8 cellular contexts compared by ENCODE assay signal in the genomic region with DNA sequence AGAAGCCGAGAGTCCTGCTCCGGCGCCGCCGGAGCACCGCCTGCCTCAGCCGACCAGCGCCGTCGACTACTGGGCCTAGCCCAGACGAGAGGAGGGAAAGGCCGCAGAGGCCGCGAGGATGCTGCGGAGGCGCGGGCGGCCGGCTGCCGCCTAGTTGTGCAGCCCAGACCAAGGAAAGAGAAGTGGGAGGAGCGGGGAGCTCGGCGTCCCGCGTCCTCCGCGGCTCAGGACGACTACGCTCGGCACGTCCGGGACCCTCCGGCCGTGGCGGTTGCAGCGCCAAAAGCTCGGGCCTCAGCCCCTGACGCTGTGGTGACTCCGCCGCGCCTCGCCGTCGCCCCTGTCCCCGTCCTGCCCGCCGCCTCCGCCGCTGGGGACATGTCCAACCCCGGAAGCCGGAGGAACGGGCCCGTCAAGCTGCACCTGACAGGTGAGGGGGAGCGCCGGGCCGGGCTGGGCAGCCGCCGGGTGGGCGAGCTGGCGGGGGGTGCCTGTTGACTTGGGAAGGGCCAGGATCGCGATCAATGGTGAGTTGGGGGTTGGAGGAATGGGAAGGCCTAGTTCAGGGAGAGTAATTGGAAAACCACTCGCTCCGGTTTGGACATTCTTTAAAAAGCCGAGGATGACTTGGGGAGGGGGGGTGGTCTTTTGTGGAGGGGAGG. TPM values are rescaled to one million over a fixed set of nuclear protein-coding genes. Genes with fewer than 3 reads are reported as not detected.
DNase-seq lines count a peak whose midpoint lies in the region; ATAC-seq, FAIRE-seq and TF ChIP-seq lines count a peak whose summit lies in the region.

No MANE protein-coding gene starts in this region.

- 0 to 1% methylated on average over 65 of the region's 65 CpGs for WGBS in sigmoid colon, 2 donors

- H3K9ac ChIP-seq in iPS-18a (ENCODE audit: low read length) = peak overlapping the region; percentile 24

- H3K4me3 ChIP-seq in GM12875 (ENCODE audit: low read depth, low read length) (peak overlapping the region; percentile 80), iPS-18a (ENCODE audit: low read length) (peak overlapping the region; percentile 61), sigmoid colon (peak overlapping the region; percentile 49 to 66 (median 63))

- peak; percentile 18 for DNase-seq in HTR-8/SVneo (ENCODE audit: insufficient read length, low spot score)
- DNase-seq in UCSD-AML1 (lab: John Stamatoyannopoulos, UW; ENCODE audit: unreplicated experiment) = peak; percentile 47
- DNase-seq in T47D (ENCODE audit: low read depth in 1 of 2, low spot score in 1 of 2) = peak; percentile 32 to 67
- DNase-seq in sigmoid colon = peak; percentile 73
- DNase-seq in T1000 (lab: John Stamatoyannopoulos, UW) = no peak

- no peak for TF ChIP-seq CTCF in GM12875 (IDR thresholded peaks at IDR 0.05; ENCODE audit: borderline replicate concordance, insufficient read depth, low read depth, low read length)
- no peak for TF ChIP-seq CTCF in sigmoid colon (IDR thresholded peaks at IDR 0.05)

- in situ Hi-C loops in T47D (cut with HindIII; ENCODE audit: low pct_unique_long_range_greater_than_20kb, low sequenced_read_pairs) = no loop called here

- H3K27me3 ChIP-seq in iPS-18a (ENCODE audit: control insufficient read depth, insufficient read depth, low read length) = peaks cover 31% of the 10 kb centered on the region
- H3K27me3 ChIP-seq in sigmoid colon = no peaks in the 10 kb centered on the region

- no peak overlapping the region for H3K27ac ChIP-seq in iPS-18a (ENCODE audit: low read length)
- peak overlapping the region; percentile 72 to 92 (median 83) for H3K27ac ChIP-seq in sigmoid colon

- H3K9me3 ChIP-seq in iPS-18a (ENCODE audit: control insufficient read depth, low read depth, low read length) = no peaks in the 10 kb centered on the region
- H3K9me3 ChIP-seq in sigmoid colon = no peaks in the 10 kb centered on the region

- TF ChIP-seq EP300 in sigmoid colon (IDR thresholded peaks at IDR 0.05) = no peak

- TF ChIP-seq POLR2A in sigmoid colon (IDR thresholded peaks at IDR 0.05) = no peak

- intact Hi-C loops in sigmoid colon (cut with DNase I) = loop anchor here (1.0 to 5.0 kb wide), 3 partner anchors 36 to 206 kb away; a partner anchor contains a TSS

- peaks cover 4% of the 10 kb centered on the region for H3K4me1 ChIP-seq in iPS-18a (ENCODE audit: control insufficient read depth, low read depth, low read length)
- peaks cover 0 to 7% (median 0%) of the 10 kb centered on the region in 4 donors for H3K4me1 ChIP-seq in sigmoid colon

- no peak for FAIRE-seq in HTR-8/SVneo (lab: Jason Lieb, UNC)

- ATAC-seq in GM21619 (IDR thresholded peaks at IDR 0.05; ENCODE audit: unreplicated experiment) = no peak

- no peaks in the 10 kb centered on the region for H3K36me3 ChIP-seq in iPS-18a (ENCODE audit: control insufficient read depth, low read depth, low read length)
- H3K36me3 ChIP-seq in sigmoid colon = peaks cover 0 to 1% (median 0%) of the 10 kb centered on the region in 4 donors

RNA-seq across cellular contexts. Expression of a gene that starts 37.7 kb away (rescaled TPM):
- 10 to 100 TPM; 17.9 to 25.3 (median 18.8) TPM for total RNA-seq in sigmoid colon
- 10 to 100 TPM; 13.0 to 28.2 (median 26.1) TPM for polyA plus RNA-seq in sigmoid colon
